ENCODE assay signal across 2 cellular contexts in the genomic region with DNA sequence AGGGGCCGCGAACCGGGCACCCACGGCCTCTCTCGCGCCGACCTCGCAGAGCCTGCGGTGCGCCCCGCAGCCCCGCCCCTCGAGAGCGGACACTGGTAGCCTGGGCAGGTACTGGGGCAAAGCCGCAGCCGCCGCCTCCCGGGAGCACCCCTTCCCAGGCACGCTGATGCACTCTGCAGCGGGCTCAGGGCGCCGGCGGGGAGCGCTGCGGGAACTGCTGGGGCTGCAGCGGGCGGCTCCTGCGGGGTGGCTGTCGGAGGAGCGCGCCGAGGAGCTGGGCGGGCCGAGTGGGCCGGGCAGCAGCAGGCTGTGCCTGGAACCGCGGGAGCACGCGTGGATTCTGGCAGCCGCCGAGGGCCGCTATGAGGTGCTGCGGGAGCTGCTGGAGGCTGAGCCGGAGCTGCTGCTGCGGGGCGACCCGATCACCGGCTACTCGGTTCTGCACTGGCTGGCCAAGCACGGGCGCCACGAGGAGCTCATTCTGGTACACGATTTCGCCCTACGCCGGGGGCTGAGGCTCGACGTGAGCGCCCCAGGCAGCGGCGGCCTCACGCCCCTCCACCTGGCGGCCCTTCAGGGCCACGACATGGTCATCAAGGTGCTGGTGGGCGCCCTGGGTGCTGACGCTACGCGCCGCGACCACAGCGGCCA.
TF ChIP-seq lines count a peak whose summit lies in the region.

No MANE protein-coding gene starts in this region.

TF ChIP-seq in SK-N-SH treated with all-trans-retinoic acid at 6 μM for 48 hours, 23 proteins besides CTCF, POLR2A, EP300 and RAD21:
- TF ChIP-seq TOX (CRISPR knock-in tag; IDR thresholded peaks at IDR 0.05; ENCODE audit: borderline replicate concordance) = no peak
- TF ChIP-seq BACH2 (CRISPR knock-in tag; IDR thresholded peaks at IDR 0.05; ENCODE audit: borderline replicate concordance) = no peak
- no peak for TF ChIP-seq TCF4 (CRISPR knock-in tag; IDR thresholded peaks at IDR 0.05; ENCODE audit: borderline replicate concordance)
- no peak for TF ChIP-seq ZC3H10 (CRISPR knock-in tag; IDR thresholded peaks at IDR 0.05)
- TF ChIP-seq CSDC2 (CRISPR knock-in tag; IDR thresholded peaks at IDR 0.05) = no peak
- TF ChIP-seq SNAI2 (CRISPR knock-in tag; IDR thresholded peaks at IDR 0.05) = no peak
- no peak for TF ChIP-seq ESRRG (CRISPR knock-in tag; IDR thresholded peaks at IDR 0.05)
- TF ChIP-seq ZNF565 (CRISPR knock-in tag; conservative IDR thresholded peaks at IDR 0.05; ENCODE audit: low read depth) = no peak
- TF ChIP-seq, protein P1, sequence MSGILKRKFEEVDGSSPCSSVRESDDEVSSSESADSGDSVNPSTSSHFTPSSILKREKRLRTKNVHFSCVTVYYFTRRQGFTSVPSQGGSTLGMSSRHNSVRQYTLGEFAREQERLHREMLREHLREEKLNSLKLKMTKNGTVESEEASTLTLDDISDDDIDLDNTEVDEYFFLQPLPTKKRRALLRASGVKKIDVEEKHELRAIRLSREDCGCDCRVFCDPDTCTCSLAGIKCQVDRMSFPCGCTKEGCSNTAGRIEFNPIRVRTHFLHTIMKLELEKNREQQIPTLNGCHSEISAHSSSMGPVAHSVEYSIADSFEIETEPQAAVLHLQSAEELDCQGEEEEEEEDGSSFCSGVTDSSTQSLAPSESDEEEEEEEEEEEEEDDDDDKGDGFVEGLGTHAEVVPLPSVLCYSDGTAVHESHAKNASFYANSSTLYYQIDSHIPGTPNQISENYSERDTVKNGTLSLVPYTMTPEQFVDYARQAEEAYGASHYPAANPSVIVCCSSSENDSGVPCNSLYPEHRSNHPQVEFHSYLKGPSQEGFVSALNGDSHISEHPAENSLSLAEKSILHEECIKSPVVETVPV (CRISPR knock-in tag; IDR thresholded peaks at IDR 0.05) = no peak
- no peak for TF ChIP-seq RARB (CRISPR knock-in tag; IDR thresholded peaks at IDR 0.05)
- TF ChIP-seq, protein P2, sequence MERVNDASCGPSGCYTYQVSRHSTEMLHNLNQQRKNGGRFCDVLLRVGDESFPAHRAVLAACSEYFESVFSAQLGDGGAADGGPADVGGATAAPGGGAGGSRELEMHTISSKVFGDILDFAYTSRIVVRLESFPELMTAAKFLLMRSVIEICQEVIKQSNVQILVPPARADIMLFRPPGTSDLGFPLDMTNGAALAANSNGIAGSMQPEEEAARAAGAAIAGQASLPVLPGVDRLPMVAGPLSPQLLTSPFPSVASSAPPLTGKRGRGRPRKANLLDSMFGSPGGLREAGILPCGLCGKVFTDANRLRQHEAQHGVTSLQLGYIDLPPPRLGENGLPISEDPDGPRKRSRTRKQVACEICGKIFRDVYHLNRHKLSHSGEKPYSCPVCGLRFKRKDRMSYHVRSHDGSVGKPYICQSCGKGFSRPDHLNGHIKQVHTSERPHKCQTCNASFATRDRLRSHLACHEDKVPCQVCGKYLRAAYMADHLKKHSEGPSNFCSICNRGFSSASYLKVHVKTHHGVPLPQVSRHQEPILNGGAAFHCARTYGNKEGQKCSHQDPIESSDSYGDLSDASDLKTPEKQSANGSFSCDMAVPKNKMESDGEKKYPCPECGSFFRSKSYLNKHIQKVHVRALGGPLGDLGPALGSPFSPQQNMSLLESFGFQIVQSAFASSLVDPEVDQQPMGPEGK (CRISPR knock-in tag; IDR thresholded peaks at IDR 0.05; ENCODE audit: borderline replicate concordance) = no peak
- no peak for TF ChIP-seq ZFP3 (CRISPR knock-in tag; IDR thresholded peaks at IDR 0.05)
- no peak for TF ChIP-seq ZNF70 (CRISPR knock-in tag; IDR thresholded peaks at IDR 0.05)
- no peak for TF ChIP-seq ZFP30 (CRISPR knock-in tag; IDR thresholded peaks at IDR 0.05)
- TF ChIP-seq PPARA (CRISPR knock-in tag; IDR thresholded peaks at IDR 0.05; ENCODE audit: borderline replicate concordance) = no peak
- TF ChIP-seq TSHZ2 (CRISPR knock-in tag; IDR thresholded peaks at IDR 0.05) = no peak

TF ChIP-seq in HepG2, 621 proteins besides CTCF, POLR2A, EP300 and RAD21 (continued from another document and continues in another):
- TF ChIP-seq ZNF407 (CRISPR knock-in tag; IDR thresholded peaks at IDR 0.05; ENCODE audit: not compliant biosample characterization) (peak; percentile 28), CBX2 (IDR thresholded peaks at IDR 0.05; ENCODE audit: low read depth, low read length) (no peak), CBX2 (CRISPR knock-in tag; IDR thresholded peaks at IDR 0.05; ENCODE audit: low read depth) (no peak), ZMAT3 (CRISPR knock-in tag; conservative IDR thresholded peaks at IDR 0.05) (no peak), ZNF777 (CRISPR knock-in tag; IDR thresholded peaks at IDR 0.05) (peak; percentile 85), AHDC1 (CRISPR knock-in tag; IDR thresholded peaks at IDR 0.05; ENCODE audit: borderline replicate concordance) (0 out of 2 replicates have a peak, but pooled peaks have one; percentile 1), ZNF687 (CRISPR knock-in tag; IDR thresholded peaks at IDR 0.05) (peak; percentile 57; the same call in 1 of the 2 replicates), ZNF263 (CRISPR knock-in tag; IDR thresholded peaks at IDR 0.05) (peak; percentile 64), ZFY (CRISPR knock-in tag; IDR thresholded peaks at IDR 0.05) (0 out of 2 replicates have a peak, but pooled peaks have one; percentile 3)
- TF ChIP-seq, protein P3, sequence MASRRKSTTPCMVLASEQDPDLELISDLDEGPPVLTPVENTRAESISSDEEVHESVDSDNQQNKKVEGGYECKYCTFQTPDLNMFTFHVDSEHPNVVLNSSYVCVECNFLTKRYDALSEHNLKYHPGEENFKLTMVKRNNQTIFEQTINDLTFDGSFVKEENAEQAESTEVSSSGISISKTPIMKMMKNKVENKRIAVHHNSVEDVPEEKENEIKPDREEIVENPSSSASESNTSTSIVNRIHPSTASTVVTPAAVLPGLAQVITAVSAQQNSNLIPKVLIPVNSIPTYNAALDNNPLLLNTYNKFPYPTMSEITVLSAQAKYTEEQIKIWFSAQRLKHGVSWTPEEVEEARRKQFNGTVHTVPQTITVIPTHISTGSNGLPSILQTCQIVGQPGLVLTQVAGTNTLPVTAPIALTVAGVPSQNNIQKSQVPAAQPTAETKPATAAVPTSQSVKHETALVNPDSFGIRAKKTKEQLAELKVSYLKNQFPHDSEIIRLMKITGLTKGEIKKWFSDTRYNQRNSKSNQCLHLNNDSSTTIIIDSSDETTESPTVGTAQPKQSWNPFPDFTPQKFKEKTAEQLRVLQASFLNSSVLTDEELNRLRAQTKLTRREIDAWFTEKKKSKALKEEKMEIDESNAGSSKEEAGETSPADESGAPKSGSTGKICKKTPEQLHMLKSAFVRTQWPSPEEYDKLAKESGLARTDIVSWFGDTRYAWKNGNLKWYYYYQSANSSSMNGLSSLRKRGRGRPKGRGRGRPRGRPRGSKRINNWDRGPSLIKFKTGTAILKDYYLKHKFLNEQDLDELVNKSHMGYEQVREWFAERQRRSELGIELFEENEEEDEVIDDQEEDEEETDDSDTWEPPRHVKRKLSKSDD (CRISPR knock-in tag; IDR thresholded peaks at IDR 0.05; ENCODE audit: low read depth) = 0 out of 2 replicates have a peak, but pooled peaks have one; percentile 24
